ENCODE assay signal across 1 cellular context in the genomic region with DNA sequence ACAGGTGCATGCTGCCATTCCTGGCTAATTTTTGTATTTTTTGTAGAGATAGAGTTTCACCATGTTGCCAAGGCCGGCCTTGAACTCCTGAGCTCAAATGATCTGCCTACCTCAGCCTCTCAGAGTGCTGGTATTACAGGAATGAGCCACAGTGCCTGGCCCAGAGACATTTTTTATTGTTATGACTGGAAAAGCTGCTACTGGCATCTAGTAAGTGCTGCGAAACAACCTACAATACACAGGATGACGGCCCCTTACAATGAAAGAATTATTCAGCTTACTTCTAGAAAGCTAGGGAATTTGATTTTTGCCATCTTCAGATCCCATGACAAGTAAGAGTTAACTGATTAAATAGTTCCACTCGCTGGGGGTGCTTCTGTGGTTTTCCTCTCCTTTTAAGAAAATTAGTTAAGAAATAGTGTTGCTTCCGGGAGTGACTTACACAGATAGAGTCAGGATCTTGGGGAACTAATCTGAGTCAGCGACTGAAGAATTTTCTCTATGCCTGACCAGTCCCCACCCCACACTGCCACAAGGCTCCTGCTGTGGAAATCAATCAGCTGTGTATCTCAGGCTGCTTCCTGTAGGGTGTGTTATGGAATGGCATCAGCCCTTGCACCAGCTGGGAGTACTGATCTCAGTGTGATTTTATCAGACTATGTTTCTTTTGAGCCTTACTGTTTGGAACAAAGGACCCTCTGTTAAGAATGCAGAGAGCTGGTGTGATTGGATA.
TF ChIP-seq lines count a peak whose summit lies in the region.

No MANE protein-coding gene starts in this region.

TF ChIP-seq in HCT116, 20 proteins besides CTCF, POLR2A, EP300 and RAD21 (continued from another document):
- TF ChIP-seq, protein P1, sequence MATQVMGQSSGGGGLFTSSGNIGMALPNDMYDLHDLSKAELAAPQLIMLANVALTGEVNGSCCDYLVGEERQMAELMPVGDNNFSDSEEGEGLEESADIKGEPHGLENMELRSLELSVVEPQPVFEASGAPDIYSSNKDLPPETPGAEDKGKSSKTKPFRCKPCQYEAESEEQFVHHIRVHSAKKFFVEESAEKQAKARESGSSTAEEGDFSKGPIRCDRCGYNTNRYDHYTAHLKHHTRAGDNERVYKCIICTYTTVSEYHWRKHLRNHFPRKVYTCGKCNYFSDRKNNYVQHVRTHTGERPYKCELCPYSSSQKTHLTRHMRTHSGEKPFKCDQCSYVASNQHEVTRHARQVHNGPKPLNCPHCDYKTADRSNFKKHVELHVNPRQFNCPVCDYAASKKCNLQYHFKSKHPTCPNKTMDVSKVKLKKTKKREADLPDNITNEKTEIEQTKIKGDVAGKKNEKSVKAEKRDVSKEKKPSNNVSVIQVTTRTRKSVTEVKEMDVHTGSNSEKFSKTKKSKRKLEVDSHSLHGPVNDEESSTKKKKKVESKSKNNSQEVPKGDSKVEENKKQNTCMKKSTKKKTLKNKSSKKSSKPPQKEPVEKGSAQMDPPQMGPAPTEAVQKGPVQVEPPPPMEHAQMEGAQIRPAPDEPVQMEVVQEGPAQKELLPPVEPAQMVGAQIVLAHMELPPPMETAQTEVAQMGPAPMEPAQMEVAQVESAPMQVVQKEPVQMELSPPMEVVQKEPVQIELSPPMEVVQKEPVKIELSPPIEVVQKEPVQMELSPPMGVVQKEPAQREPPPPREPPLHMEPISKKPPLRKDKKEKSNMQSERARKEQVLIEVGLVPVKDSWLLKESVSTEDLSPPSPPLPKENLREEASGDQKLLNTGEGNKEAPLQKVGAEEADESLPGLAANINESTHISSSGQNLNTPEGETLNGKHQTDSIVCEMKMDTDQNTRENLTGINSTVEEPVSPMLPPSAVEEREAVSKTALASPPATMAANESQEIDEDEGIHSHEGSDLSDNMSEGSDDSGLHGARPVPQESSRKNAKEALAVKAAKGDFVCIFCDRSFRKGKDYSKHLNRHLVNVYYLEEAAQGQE (IDR thresholded peaks at IDR 0.05; ENCODE audit: low read depth), result no peak
- TF ChIP-seq ZNF274 (IDR thresholded peaks at IDR 0.05; ENCODE audit: low read depth, low read length), result no peak
- peak; percentile 87 for TF ChIP-seq TCF7L2 (IDR thresholded peaks at IDR 0.05; ENCODE audit: borderline replicate concordance, extremely low read depth, insufficient read depth, insufficient read length)
- no peak for TF ChIP-seq ZFX (IDR thresholded peaks at IDR 0.05)
- TF ChIP-seq JUND (IDR thresholded peaks at IDR 0.05), result peak; percentile 96
- TF ChIP-seq CBX3 (IDR thresholded peaks at IDR 0.05; ENCODE audit: low read depth), result peak; percentile 99; the same call in 1 of the 2 replicates
- TF ChIP-seq YY1 (IDR thresholded peaks at IDR 0.05; ENCODE audit: extremely low read depth, insufficient replicate concordance, low read depth, low read length), result peak; percentile 79
- TF ChIP-seq CEBPB (IDR thresholded peaks at IDR 0.05; ENCODE audit: low read depth), result peak; percentile 97
